In the genomic region with DNA sequence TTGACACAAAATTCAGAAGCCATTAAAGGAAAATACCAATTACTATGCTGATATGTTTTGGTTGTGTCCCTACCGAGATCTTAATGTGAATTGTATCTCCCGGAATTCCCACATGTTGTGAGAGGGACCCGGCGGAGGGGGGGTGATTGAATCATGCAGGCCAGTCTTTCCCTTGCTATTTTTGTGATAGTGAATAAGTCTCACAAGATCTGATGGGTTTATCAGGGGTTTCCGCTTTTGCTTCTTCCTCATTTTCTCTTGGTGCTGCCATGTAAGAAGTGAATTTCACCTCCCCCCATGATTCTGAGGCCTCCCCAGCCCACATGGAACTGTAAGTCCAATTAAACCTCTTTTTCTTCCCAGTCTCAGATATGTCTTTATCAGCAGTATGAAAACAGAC, we compare ENCODE assay signal across 1 cellular context.
TF ChIP-seq lines count a peak whose summit lies in the region.

No MANE protein-coding gene starts in this region.

TF ChIP-seq in K562, 482 proteins besides CTCF, POLR2A, EP300 and RAD21:
- TF ChIP-seq, protein P1, sequence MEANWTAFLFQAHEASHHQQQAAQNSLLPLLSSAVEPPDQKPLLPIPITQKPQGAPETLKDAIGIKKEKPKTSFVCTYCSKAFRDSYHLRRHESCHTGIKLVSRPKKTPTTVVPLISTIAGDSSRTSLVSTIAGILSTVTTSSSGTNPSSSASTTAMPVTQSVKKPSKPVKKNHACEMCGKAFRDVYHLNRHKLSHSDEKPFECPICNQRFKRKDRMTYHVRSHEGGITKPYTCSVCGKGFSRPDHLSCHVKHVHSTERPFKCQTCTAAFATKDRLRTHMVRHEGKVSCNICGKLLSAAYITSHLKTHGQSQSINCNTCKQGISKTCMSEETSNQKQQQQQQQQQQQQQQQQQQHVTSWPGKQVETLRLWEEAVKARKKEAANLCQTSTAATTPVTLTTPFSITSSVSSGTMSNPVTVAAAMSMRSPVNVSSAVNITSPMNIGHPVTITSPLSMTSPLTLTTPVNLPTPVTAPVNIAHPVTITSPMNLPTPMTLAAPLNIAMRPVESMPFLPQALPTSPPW (CRISPR knock-in tag; IDR thresholded peaks at IDR 0.05) = peak; percentile 54; the same call in 1 of the 2 replicates
- TF ChIP-seq ZNF766 (CRISPR knock-in tag; conservative IDR thresholded peaks at IDR 0.05) = peak; percentile 93
